In genomic region chr1:93109578-93109977, GRCh38 we compare ENCODE assay signal across 18 cellular contexts. TPM values are rescaled to one million over a fixed set of nuclear protein-coding genes. Genes with fewer than 3 reads are reported as not detected.
DNase-seq lines count a peak whose midpoint lies in the region; ATAC-seq, FAIRE-seq and TF ChIP-seq lines count a peak whose summit lies in the region.
"Had no signal": no experiment of that assay in that cellular context is flagged by ENCODE, and none has a peak within 500 bp of the region (broad histone marks: within the 10 kb centered on the region; RNA-seq: fewer than 3 reads in every experiment).

No MANE protein-coding gene starts in this region.

- TF ChIP-seq POLR2A in H54 (IDR thresholded peaks at IDR 0.05; ENCODE audit: low read depth, low read length), result no peak

- no peak overlapping the region for H3K4me3 ChIP-seq in retinal pigment epithelial cell (ENCODE audit: low read length)

- peaks cover 49% of the 10 kb centered on the region for H3K36me3 Mint-ChIP-seq in activated CD4-positive, alpha-beta T cell treated with anti-CD3 and anti-CD28 coated beads, Interleukin-2, amount 10 ng/mL, durations not matched to agents 7 days and 5 days (ENCODE audit: low read depth)
- H3K36me3 Mint-ChIP-seq in WTC11 (peaks cover 32% of the 10 kb centered on the region), type B pancreatic cell (peaks cover 41% of the 10 kb centered on the region)
- H3K36me3 Mint-ChIP-seq in activated T-helper 1 cell treated with anti-CD3 and anti-CD28 coated beads, Interleukin-12 subunit alpha, Interleukin-12 subunit beta, Interleukin-2, Interleukin-4 antibody, amounts not matched to agents 30 ng/mL and 10 ng/mL and 1 ng/mL, durations not matched to agents 14 hours and 24 hours and 36 hours (ENCODE audit: low read depth), result peaks cover 33% of the 10 kb centered on the region

- no peak overlapping the region for H3K4me3 Mint-ChIP-seq in activated CD4-positive, alpha-beta T cell treated with anti-CD3 and anti-CD28 coated beads, Interleukin-2, amount 10 ng/mL, durations not matched to agents 7 days and 5 days
- no peak overlapping the region for H3K4me3 Mint-ChIP-seq in WTC11
- no peak overlapping the region for H3K4me3 Mint-ChIP-seq in activated T-helper 1 cell treated with anti-CD3 and anti-CD28 coated beads, Interleukin-12 subunit alpha, Interleukin-12 subunit beta, Interleukin-2, Interleukin-4 antibody, amounts not matched to agents 30 ng/mL and 10 ng/mL and 1 ng/mL, durations not matched to agents 14 hours and 24 hours and 36 hours
- H3K4me3 Mint-ChIP-seq in type B pancreatic cell, result no peak overlapping the region
- H3K4me3 Mint-ChIP-seq: CD14-positive monocyte had no signal

- peak; percentile 50 for FAIRE-seq in H54 (lab: Jason Lieb, UNC)

- H3K27ac Mint-ChIP-seq in activated CD4-positive, alpha-beta T cell treated with anti-CD3 and anti-CD28 coated beads, Interleukin-2, amount 10 ng/mL, durations not matched to agents 7 days and 5 days, result peak overlapping the region; percentile 9
- H3K27ac Mint-ChIP-seq in WTC11, result peak overlapping the region; percentile 71
- H3K27ac Mint-ChIP-seq in activated T-helper 1 cell treated with anti-CD3 and anti-CD28 coated beads, Interleukin-12 subunit alpha, Interleukin-12 subunit beta, Interleukin-2, Interleukin-4 antibody, amounts not matched to agents 30 ng/mL and 10 ng/mL and 1 ng/mL, durations not matched to agents 14 hours and 24 hours and 36 hours, result no peak overlapping the region
- no peak overlapping the region for H3K27ac Mint-ChIP-seq in type B pancreatic cell

- H3K9me3 Mint-ChIP-seq in activated CD4-positive, alpha-beta T cell treated with anti-CD3 and anti-CD28 coated beads, Interleukin-2, amount 10 ng/mL, durations not matched to agents 7 days and 5 days, result peaks cover 21% of the 10 kb centered on the region
- H3K9me3 Mint-ChIP-seq in WTC11 (no peaks in the 10 kb centered on the region), type B pancreatic cell (no peaks in the 10 kb centered on the region)
- H3K9me3 Mint-ChIP-seq in activated T-helper 1 cell treated with anti-CD3 and anti-CD28 coated beads, Interleukin-12 subunit alpha, Interleukin-12 subunit beta, Interleukin-2, Interleukin-4 antibody, amounts not matched to agents 30 ng/mL and 10 ng/mL and 1 ng/mL, durations not matched to agents 14 hours and 24 hours and 36 hours, result peaks cover 11% of the 10 kb centered on the region

- POLR2A ChIA-PET in activated CD4-positive, alpha-beta T cell treated with anti-CD3 and anti-CD28 coated beads, Interleukin-2, amount 10 ng/mL, durations not matched to agents 7 days and 5 days (lab: Charles Lee), result no interaction called here
- POLR2A ChIA-PET in WTC11 (lab: Charles Lee), result interaction anchor here (1.1 kb wide), 1 partner anchor 31 kb away, joined by 3 read pairs; no protein-coding TSS in a partner anchor

- TF ChIP-seq CTCF in WTC11 (IDR thresholded peaks at IDR 0.05), result no peak
- TF ChIP-seq CTCF in retinal pigment epithelial cell (conservative IDR thresholded peaks at IDR 0.05; ENCODE audit: low read depth, low read length), result no peak
- TF ChIP-seq CTCF in type B pancreatic cell (conservative IDR thresholded peaks at IDR 0.05), result no peak

- peaks cover 22% of the 10 kb centered on the region for H3K4me1 Mint-ChIP-seq in activated CD4-positive, alpha-beta T cell treated with anti-CD3 and anti-CD28 coated beads, Interleukin-2, amount 10 ng/mL, durations not matched to agents 7 days and 5 days
- H3K4me1 Mint-ChIP-seq in WTC11 (peaks cover 42% of the 10 kb centered on the region), type B pancreatic cell (ENCODE audit: unreplicated experiment) (peaks cover 3% of the 10 kb centered on the region)
- H3K4me1 Mint-ChIP-seq in activated T-helper 1 cell treated with anti-CD3 and anti-CD28 coated beads, Interleukin-12 subunit alpha, Interleukin-12 subunit beta, Interleukin-2, Interleukin-4 antibody, amounts not matched to agents 30 ng/mL and 10 ng/mL and 1 ng/mL, durations not matched to agents 14 hours and 24 hours and 36 hours (ENCODE audit: low read depth), result peaks cover 20% of the 10 kb centered on the region

- CTCF ChIA-PET in activated CD4-positive, alpha-beta T cell treated with anti-CD3 and anti-CD28 coated beads, Interleukin-2, amount 10 ng/mL, durations not matched to agents 7 days and 5 days (lab: Charles Lee), result interaction anchor here (0.7 to 1.4 kb wide), 3 partner anchors 63 to 221 kb away, joined by 3 to 6 read pairs (median 3); no protein-coding TSS in a partner anchor
- CTCF ChIA-PET in WTC11 (lab: Charles Lee), result interaction anchor here (0.6 to 1.3 kb wide), 2 partner anchors 16 to 147 kb away, joined by 3 read pairs; no protein-coding TSS in a partner anchor

- no peaks in the 10 kb centered on the region for H3K27me3 Mint-ChIP-seq in activated CD4-positive, alpha-beta T cell treated with anti-CD3 and anti-CD28 coated beads, Interleukin-2, amount 10 ng/mL, durations not matched to agents 7 days and 5 days
- H3K27me3 Mint-ChIP-seq in WTC11 (ENCODE audit: low read depth), result no peaks in the 10 kb centered on the region
- H3K27me3 Mint-ChIP-seq in activated T-helper 1 cell treated with anti-CD3 and anti-CD28 coated beads, Interleukin-12 subunit alpha, Interleukin-12 subunit beta, Interleukin-2, Interleukin-4 antibody, amounts not matched to agents 30 ng/mL and 10 ng/mL and 1 ng/mL, durations not matched to agents 14 hours and 24 hours and 36 hours (ENCODE audit: insufficient read depth), result no peaks in the 10 kb centered on the region
- H3K27me3 Mint-ChIP-seq in type B pancreatic cell, result no peaks in the 10 kb centered on the region

- ATAC-seq in WTC11, result 0 out of 2 replicates have a peak, but pooled peaks have one; percentile 20

- intact Hi-C loops in activated T-helper 1 cell treated with anti-CD3 and anti-CD28 coated beads, Interleukin-12 subunit alpha, Interleukin-12 subunit beta, Interleukin-2, Interleukin-4 antibody, amounts not matched to agents 30 ng/mL and 10 ng/mL and 1 ng/mL, durations not matched to agents 14 hours and 24 hours and 36 hours (cut with micrococcal nuclease), result no loop called here

- DNase-seq in activated CD4-positive, alpha-beta T cell treated with anti-CD3 and anti-CD28 coated beads, Interleukin-2, amount 10 ng/mL, durations not matched to agents 7 days and 5 days, result no peak
- no peak for DNase-seq in activated CD4-positive, alpha-beta T cell treated with anti-CD3 and anti-CD28 coated beads for 48 hours
- DNase-seq in H54 (ENCODE audit: insufficient read length, low spot score) (no peak), WTC11 (ENCODE audit: low spot score) (no peak), retinal pigment epithelial cell (ENCODE audit: low read depth) (peak; percentile 23), NCI-H2107 treated with DMSO at 0.1 percent for 48 hours (lab: John Stamatoyannopoulos, UW; ENCODE audit: unreplicated experiment) (no peak), type B pancreatic cell (ENCODE audit: extremely low spot score, unreplicated experiment) (no peak)
- no peak for DNase-seq in activated T-helper 1 cell treated with anti-CD3 and anti-CD28 coated beads, Interleukin-12 subunit alpha, Interleukin-12 subunit beta, Interleukin-2, Interleukin-4 antibody, amounts not matched to agents 30 ng/mL and 10 ng/mL and 1 ng/mL, durations not matched to agents 14 hours and 24 hours and 36 hours (ENCODE audit: low spot score)
- DNase-seq: 8988T, DMS79 treated with DMSO at 0.1 percent for 48 hours, HCEC 1CT, NCI-H1417, NCI-H1930, NCI-H2171, NCI-H446, OCI-M1, Right ventricle myocardium superior had no signal

TF ChIP-seq in WTC11, 78 proteins besides CTCF, POLR2A, EP300 and RAD21:
- no peak for TF ChIP-seq NR3C1 (CRISPR knock-in tag; conservative IDR thresholded peaks at IDR 0.05; ENCODE audit: low read depth)
- TF ChIP-seq E2F4 (CRISPR knock-in tag; IDR thresholded peaks at IDR 0.05; ENCODE audit: borderline replicate concordance, low read depth), result no peak
- TF ChIP-seq, protein P1, sequence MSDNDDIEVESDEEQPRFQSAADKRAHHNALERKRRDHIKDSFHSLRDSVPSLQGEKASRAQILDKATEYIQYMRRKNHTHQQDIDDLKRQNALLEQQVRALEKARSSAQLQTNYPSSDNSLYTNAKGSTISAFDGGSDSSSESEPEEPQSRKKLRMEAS (CRISPR knock-in tag; IDR thresholded peaks at IDR 0.05), result no peak
- TF ChIP-seq, protein P2, sequence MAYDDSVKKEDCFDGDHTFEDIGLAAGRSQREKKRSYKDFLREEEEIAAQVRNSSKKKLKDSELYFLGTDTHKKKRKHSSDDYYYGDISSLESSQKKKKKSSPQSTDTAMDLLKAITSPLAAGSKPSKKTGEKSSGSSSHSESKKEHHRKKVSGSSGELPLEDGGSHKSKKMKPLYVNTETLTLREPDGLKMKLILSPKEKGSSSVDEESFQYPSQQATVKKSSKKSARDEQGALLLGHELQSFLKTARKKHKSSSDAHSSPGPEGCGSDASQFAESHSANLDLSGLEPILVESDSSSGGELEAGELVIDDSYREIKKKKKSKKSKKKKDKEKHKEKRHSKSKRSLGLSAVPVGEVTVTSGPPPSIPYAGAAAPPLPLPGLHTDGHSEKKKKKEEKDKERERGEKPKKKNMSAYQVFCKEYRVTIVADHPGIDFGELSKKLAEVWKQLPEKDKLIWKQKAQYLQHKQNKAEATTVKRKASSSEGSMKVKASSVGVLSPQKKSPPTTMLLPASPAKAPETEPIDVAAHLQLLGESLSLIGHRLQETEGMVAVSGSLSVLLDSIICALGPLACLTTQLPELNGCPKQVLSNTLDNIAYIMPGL (CRISPR knock-in tag; IDR thresholded peaks at IDR 0.05), result no peak
- TF ChIP-seq ZNF219 (CRISPR knock-in tag; IDR thresholded peaks at IDR 0.05; ENCODE audit: borderline replicate concordance), result no peak
TF ChIP-seq in WTC11: peak in this region for 0.

RNA-seq across cellular contexts. Expression of gene MTF2, which starts 30.5 kb away (rescaled TPM):
- total RNA-seq in activated CD4-positive, alpha-beta T cell treated with anti-CD3 and anti-CD28 coated beads, Interleukin-2, amount 10 ng/mL, durations not matched to agents 7 days and 5 days, result 10 to 100 TPM; 49.9 to 56.7 TPM
- 111 to 120 TPM (median 113 TPM) in 3 replicates for total RNA-seq in WTC11 (2021)
- 68.4 and 71.0 TPM in 2 replicates for total RNA-seq in activated T-helper 1 cell treated with anti-CD3 and anti-CD28 coated beads, Interleukin-12 subunit alpha, Interleukin-12 subunit beta, Interleukin-2, Interleukin-4 antibody, amounts not matched to agents 30 ng/mL and 10 ng/mL and 1 ng/mL, durations not matched to agents 14 hours and 24 hours and 36 hours
- 39.4 and 67.8 TPM in 2 replicates for total RNA-seq in type B pancreatic cell (ENCODE audit: low replicate concordance)

Comparison
In these comparisons a context has a peak if more than half of its experiments do, and no peak if none do; other contexts are left out.
1. H3K27ac Mint-ChIP-seq: peak in activated CD4-positive, alpha-beta T cell treated with anti-CD3 and anti-CD28 coated beads, Interleukin-2, amount 10 ng/mL, durations not matched to agents 7 days and 5 days (single experiment) and WTC11 (single experiment); none in activated T-helper 1 cell treated with anti-CD3 and anti-CD28 coated beads, Interleukin-12 subunit alpha, Interleukin-12 subunit beta, Interleukin-2, Interleukin-4 antibody, amounts not matched to agents 30 ng/mL and 10 ng/mL and 1 ng/mL, durations not matched to agents 14 hours and 24 hours and 36 hours (single experiment) and type B pancreatic cell (single experiment).